Comparison of ENCODE assay signal across 18 cellular contexts in the genomic region with DNA sequence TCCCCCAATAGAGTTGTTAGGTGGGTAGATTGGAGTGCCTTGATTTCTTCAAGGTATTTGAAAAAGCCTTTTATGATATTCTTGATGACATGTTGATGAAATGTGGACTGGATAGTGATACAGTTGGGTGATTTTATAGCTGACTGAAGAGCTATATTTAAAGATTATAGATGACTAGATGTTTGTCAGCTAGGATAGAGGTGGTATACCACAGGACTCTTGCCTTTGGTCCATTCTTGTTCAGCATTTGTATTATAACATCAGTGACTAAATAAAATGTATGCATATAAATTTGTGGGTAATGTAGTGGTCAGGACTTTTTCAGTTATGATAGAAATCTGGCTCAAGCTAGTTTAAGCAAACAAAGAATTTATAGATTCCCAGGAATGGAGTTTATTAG.
"Had no signal": no experiment of that assay in that cellular context is flagged by ENCODE, and none has a peak within 500 bp of the region (broad histone marks: within the 10 kb centered on the region; RNA-seq: fewer than 3 reads in every experiment).

No MANE protein-coding gene starts in this region.

- H3K27me3 Mint-ChIP-seq: activated CD4-positive, alpha-beta T cell treated with anti-CD3 and anti-CD28 coated beads for 36 hours; memory B cell had no signal

- H3K27me3 ChIP-seq: ascending aorta, esophagus squamous epithelium, neutrophil, pancreas had no signal

- H3K4me3 Mint-ChIP-seq: activated CD4-positive, alpha-beta T cell treated with anti-CD3 and anti-CD28 coated beads for 36 hours; memory B cell; natural killer cell; WTC11 had no signal

- H3K4me1 ChIP-seq: ascending aorta had no signal

- ATAC-seq: activated CD4-positive, alpha-beta T cell treated with anti-CD3 and anti-CD28 coated beads for 36 hours; natural killer cell; pancreas; sciatic nerve; WTC11 had no signal

- H3K27ac ChIP-seq: ascending aorta, esophagus squamous epithelium, neutrophil, pancreas had no signal

- H3K9me3 Mint-ChIP-seq: memory B cell, natural killer cell, WTC11 had no signal

- DNase-seq: activated CD4-positive, alpha-beta T cell treated with anti-CD3 and anti-CD28 coated beads for 36 hours; activated CD4-positive, alpha-beta T cell treated with anti-CD3 and anti-CD28 coated beads, Interleukin-2, amount 50 U/mL, for 48 hours; activated CD8-positive, alpha-beta memory T cell treated with anti-CD3 and anti-CD28 coated beads, Interleukin-2, amount 50 U/mL, for 4 hours; activated gamma-delta T cell treated with Interleukin-2 at 50 U/mL for 16 hours; effector CD4-positive, alpha-beta T cell; esophagus squamous epithelium; natural killer cell; pancreas; stimulated activated CD4-positive, alpha-beta T cell treated with anti-CD3 and anti-CD28 coated beads, Interleukin-4, amount 100 ng/mL, for 1 hour; SW 1271 had no signal

- H3K27ac Mint-ChIP-seq: memory B cell, natural killer cell, WTC11 had no signal

- H3K9me3 ChIP-seq: ascending aorta, esophagus squamous epithelium, neutrophil, pancreas had no signal

- H3K36me3 ChIP-seq: ascending aorta, esophagus squamous epithelium, neutrophil, pancreas had no signal

- H3K4me3 ChIP-seq: ascending aorta, esophagus squamous epithelium, pancreas, smooth muscle cell had no signal

- FAIRE-seq: bronchial epithelial cell, pancreas, TTC549 had no signal

- H3K36me3 Mint-ChIP-seq: natural killer cell, WTC11 had no signal
